Comparison of ENCODE assay signal across 18 cellular contexts in genomic region chr9:121150188-121150587, GRCh38.
"Had no signal": no experiment of that assay in that cellular context is flagged by ENCODE, and none has a peak within 500 bp of the region (broad histone marks: within the 10 kb centered on the region; RNA-seq: fewer than 3 reads in every experiment).

No MANE protein-coding gene starts in this region.

- H3K4me3 Mint-ChIP-seq: activated B cell treated with CpG ODN at 0.5 μM for 24 hours; activated T-helper 1 cell treated with anti-CD3 and anti-CD28 coated beads, Interleukin-12 subunit alpha, Interleukin-12 subunit beta, Interleukin-2, Interleukin-4 antibody, amounts not matched to agents 30 ng/mL and 10 ng/mL and 1 ng/mL, durations not matched to agents 14 hours and 24 hours and 36 hours; neural progenitor cell; stimulated activated naive CD8-positive, alpha-beta T cell treated with anti-CD3 and anti-CD28 coated beads, Interleukin-15, Interleukin-2, amounts not matched to agents 100 ng/mL and 50 ng/mL, for 24 hours; T-helper 2 cell treated with Interferon-gamma antibody and Interleukin-4, amounts not matched to agents 5 μg/mL and 100 μg/mL, for 36 hours had no signal

- H3K4me1 ChIP-seq: adrenal gland, esophagus muscularis mucosa, neural progenitor cell, suprapubic skin, transverse colon had no signal

- H3K36me3 ChIP-seq: neural progenitor cell had no signal

- H3K27me3 Mint-ChIP-seq: activated B cell treated with CpG ODN at 0.5 μM for 24 hours; progenitor cell of endocrine pancreas; stimulated activated naive CD8-positive, alpha-beta T cell treated with anti-CD3 and anti-CD28 coated beads, Interleukin-15, Interleukin-2, amounts not matched to agents 100 ng/mL and 50 ng/mL, for 24 hours had no signal

- DNase-seq: activated B cell treated with CpG ODN at 0.5 μM for 24 hours; activated CD4-positive, alpha-beta T cell treated with anti-CD3 and anti-CD28 coated beads for 4 hours; activated naive CD4-positive, alpha-beta T cell treated with Interleukin-2 at 50 U/mL for 16 hours; adrenal gland; cerebellar nuclear complex; cortex of kidney; effector CD4-positive, alpha-beta T cell; left ventricle myocardium superior; stimulated activated CD8-positive, alpha-beta memory T cell treated with anti-CD3 and anti-CD28 coated beads, Interleukin-4, amount 100 ng/mL, for 48 hours; SW 1271; transverse colon had no signal

- H3K4me1 Mint-ChIP-seq: neural progenitor cell had no signal

- H2AFZ ChIP-seq: neural progenitor cell had no signal

- H3K27ac Mint-ChIP-seq: activated B cell treated with CpG ODN at 0.5 μM for 24 hours; activated T-helper 1 cell treated with anti-CD3 and anti-CD28 coated beads, Interleukin-12 subunit alpha, Interleukin-12 subunit beta, Interleukin-2, Interleukin-4 antibody, amounts not matched to agents 30 ng/mL and 10 ng/mL and 1 ng/mL, durations not matched to agents 14 hours and 24 hours and 36 hours; neural progenitor cell; progenitor cell of endocrine pancreas; stimulated activated naive CD8-positive, alpha-beta T cell treated with anti-CD3 and anti-CD28 coated beads, Interleukin-15, Interleukin-2, amounts not matched to agents 100 ng/mL and 50 ng/mL, for 24 hours; T-helper 2 cell treated with Interferon-gamma antibody and Interleukin-4, amounts not matched to agents 5 μg/mL and 100 μg/mL, for 36 hours had no signal

- H3K27ac ChIP-seq: adrenal gland, esophagus muscularis mucosa, neural progenitor cell, suprapubic skin, transverse colon had no signal

- H3K4me3 ChIP-seq: adrenal gland, esophagus muscularis mucosa, neural progenitor cell, suprapubic skin, transverse colon had no signal

- H3K4me2 ChIP-seq: neural progenitor cell had no signal

- ATAC-seq: left ventricle myocardium superior had no signal

- H3K9me3 Mint-ChIP-seq: activated B cell treated with CpG ODN at 0.5 μM for 24 hours; activated T-helper 1 cell treated with anti-CD3 and anti-CD28 coated beads, Interleukin-12 subunit alpha, Interleukin-12 subunit beta, Interleukin-2, Interleukin-4 antibody, amounts not matched to agents 30 ng/mL and 10 ng/mL and 1 ng/mL, durations not matched to agents 14 hours and 24 hours and 36 hours; neural progenitor cell; stimulated activated naive CD8-positive, alpha-beta T cell treated with anti-CD3 and anti-CD28 coated beads, Interleukin-15, Interleukin-2, amounts not matched to agents 100 ng/mL and 50 ng/mL, for 24 hours; T-helper 2 cell treated with Interferon-gamma antibody and Interleukin-4, amounts not matched to agents 5 μg/mL and 100 μg/mL, for 36 hours had no signal

- H3K27me3 ChIP-seq: adrenal gland, esophagus muscularis mucosa, neural progenitor cell, suprapubic skin, transverse colon had no signal
